In genomic region chr1:9233942-9234222, GRCh38 we compare ENCODE assay signal across 8 cellular contexts. TPM values are rescaled to one million over a fixed set of nuclear protein-coding genes. Genes with fewer than 3 reads are reported as not detected.
A peak's percentile ranks its signal among the peaks of the same experiment; 100 is the strongest.
DNase-seq lines count a peak whose midpoint lies in the region; ATAC-seq and TF ChIP-seq lines count a peak whose summit lies in the region.

No MANE protein-coding gene starts in this region.

- H3K9ac ChIP-seq in ES-I3 (ENCODE audit: low read depth, low read length): peak overlapping the region; percentile 51; the same call in 1 of the 2 replicates

- H3K36me3 ChIP-seq in ES-I3 (ENCODE audit: insufficient read depth, low read length) (no peaks in the 10 kb centered on the region), prostate gland (no peaks in the 10 kb centered on the region)

- H3K27me3 ChIP-seq in prostate gland (replicated peaks; ENCODE audit: insufficient read depth): no peaks in the 10 kb centered on the region

- peak; percentile 6; the same call in 2 of the 3 replicates for ATAC-seq in SK-N-SH treated with all-trans-retinoic acid at 6 μM for 48 hours
- no peak for ATAC-seq in HG03442 (IDR thresholded peaks at IDR 0.05; ENCODE audit: unreplicated experiment)
- ATAC-seq in HG03378 (IDR thresholded peaks at IDR 0.05; ENCODE audit: unreplicated experiment): no peak
- ATAC-seq in GM21737 (IDR thresholded peaks at IDR 0.05; ENCODE audit: unreplicated experiment): no peak

- H3K9me3 ChIP-seq in ES-I3 (ENCODE audit: control insufficient read depth, insufficient read depth, low read length) (no peaks in the 10 kb centered on the region), prostate gland (no peaks in the 10 kb centered on the region)

- intact Hi-C loops in prostate gland (cut with DNase I): no loop called here

- WGBS in prostate gland: 55% methylated on average over 3 of the region's 3 CpGs

- DNase-seq in fibroblast of mammary gland (ENCODE audit: low read depth) (no peak), prostate gland (ENCODE audit: low spot score) (no peak), NCI-H526 (lab: John Stamatoyannopoulos, UW) (no peak)

- peaks cover 4% of the 10 kb centered on the region; the same call in 1 of the 2 replicates for H3K4me1 ChIP-seq in ES-I3 (ENCODE audit: insufficient read depth, low read length)
- peaks cover 24% of the 10 kb centered on the region for H3K4me1 ChIP-seq in prostate gland (replicated peaks)

- TF ChIP-seq CTCF in fibroblast of mammary gland (conservative IDR thresholded peaks at IDR 0.05; ENCODE audit: control insufficient read depth, insufficient read depth, low read depth, low read length): no peak
- TF ChIP-seq CTCF in prostate gland (IDR thresholded peaks at IDR 0.05): no peak

- peak overlapping the region; percentile 87 to 92 for H3K27ac ChIP-seq in prostate gland

- H3K4me3 ChIP-seq in fibroblast of mammary gland (ENCODE audit: control insufficient read depth, low read depth, low read length) (peak overlapping the region; percentile 52), prostate gland (peak overlapping the region in 1 of 2 donors; percentile 60)

- no peak for TF ChIP-seq POLR2A in prostate gland (IDR thresholded peaks at IDR 0.05)

TF ChIP-seq in SK-N-SH treated with all-trans-retinoic acid at 6 μM for 48 hours, 23 proteins besides CTCF, POLR2A, EP300 and RAD21:
- TF ChIP-seq OSR1 (CRISPR knock-in tag; IDR thresholded peaks at IDR 0.05) (no peak), ZC3H10 (CRISPR knock-in tag; IDR thresholded peaks at IDR 0.05) (no peak), TOX (CRISPR knock-in tag; IDR thresholded peaks at IDR 0.05; ENCODE audit: borderline replicate concordance) (no peak), ZNF565 (CRISPR knock-in tag; conservative IDR thresholded peaks at IDR 0.05; ENCODE audit: low read depth) (no peak), ARNTL (CRISPR knock-in tag; IDR thresholded peaks at IDR 0.05; ENCODE audit: borderline replicate concordance, low read depth) (no peak), ZNF8 (CRISPR knock-in tag; IDR thresholded peaks at IDR 0.05) (no peak), TCF4 (CRISPR knock-in tag; IDR thresholded peaks at IDR 0.05; ENCODE audit: borderline replicate concordance) (no peak), CREB5 (CRISPR knock-in tag; IDR thresholded peaks at IDR 0.05; ENCODE audit: low read depth) (no peak), CSRNP3 (CRISPR knock-in tag; IDR thresholded peaks at IDR 0.05) (no peak), PATZ1 (CRISPR knock-in tag; IDR thresholded peaks at IDR 0.05; ENCODE audit: borderline replicate concordance) (no peak), BACH2 (CRISPR knock-in tag; IDR thresholded peaks at IDR 0.05; ENCODE audit: borderline replicate concordance) (no peak), ZFP30 (CRISPR knock-in tag; IDR thresholded peaks at IDR 0.05) (no peak), ISL1 (CRISPR knock-in tag; IDR thresholded peaks at IDR 0.05) (no peak), RARB (CRISPR knock-in tag; IDR thresholded peaks at IDR 0.05) (no peak), CSDC2 (CRISPR knock-in tag; IDR thresholded peaks at IDR 0.05) (no peak), POU6F1 (CRISPR knock-in tag; IDR thresholded peaks at IDR 0.05; ENCODE audit: borderline replicate concordance, low read depth) (no peak), PPARA (CRISPR knock-in tag; IDR thresholded peaks at IDR 0.05; ENCODE audit: borderline replicate concordance) (no peak)

RNA-seq across cellular contexts. Expression of gene H6PD, which starts 0.7 kb away (rescaled TPM):
- total RNA-seq in prostate gland: 10 to 100 TPM; 52.8 to 88.8 TPM

RNA-seq across cellular contexts. Expression of gene SPSB1, which starts 58.8 kb away (rescaled TPM):
- total RNA-seq in prostate gland: 10 to 100 TPM; 29.0 to 57.1 TPM
